In genomic region chr7:128922496-128923410, GRCh38 we compare ENCODE assay signal across 25 cellular contexts. TPM values are rescaled to one million over a fixed set of nuclear protein-coding genes. Genes with fewer than 3 reads are reported as not detected.
DNase-seq lines count a peak whose midpoint lies in the region; ATAC-seq and TF ChIP-seq lines count a peak whose summit lies in the region.
"Had no signal": no experiment of that assay in that cellular context is flagged by ENCODE, and none has a peak within 500 bp of the region (broad histone marks: within the 10 kb centered on the region; RNA-seq: fewer than 3 reads in every experiment).

No MANE protein-coding gene starts in this region.

- TF ChIP-seq POLR2A in upper lobe of left lung (IDR thresholded peaks at IDR 0.05) = no peak

- no peak overlapping the region for H3K27ac Mint-ChIP-seq in activated naive CD4-positive, alpha-beta T cell treated with anti-CD3 and anti-CD28 coated beads, Interleukin-2, amount 10 ng/mL, durations not matched to agents 7 days and 5 days
- H3K27ac Mint-ChIP-seq: activated CD8-positive, alpha-beta T cell treated with anti-CD3 and anti-CD28 coated beads for 36 hours; activated naive CD8-positive, alpha-beta T cell; T-cell had no signal

- H3K4me3 ChIP-seq in upper lobe of left lung = no peak overlapping the region
- H3K4me3 ChIP-seq: ascending aorta, PC-9, psoas muscle, SJCRH30, skin epidermis had no signal

- no peaks in the 10 kb centered on the region for H3K9me3 ChIP-seq in upper lobe of left lung
- H3K9me3 ChIP-seq: ascending aorta, neutrophil, psoas muscle, SJCRH30 had no signal

- H3K36me3 ChIP-seq in upper lobe of left lung = no peaks in the 10 kb centered on the region
- H3K36me3 ChIP-seq: ascending aorta, neutrophil, SJCRH30 had no signal

- no peak for TF ChIP-seq EP300 in upper lobe of left lung (IDR thresholded peaks at IDR 0.05)

- no peaks in the 10 kb centered on the region for H3K4me1 Mint-ChIP-seq in activated naive CD4-positive, alpha-beta T cell treated with anti-CD3 and anti-CD28 coated beads, Interleukin-2, amount 10 ng/mL, durations not matched to agents 7 days and 5 days

- H3K27me3 Mint-ChIP-seq in activated naive CD4-positive, alpha-beta T cell treated with anti-CD3 and anti-CD28 coated beads, Interleukin-2, amount 10 ng/mL, durations not matched to agents 7 days and 5 days = peaks cover 64% of the 10 kb centered on the region
- H3K27me3 Mint-ChIP-seq: activated CD8-positive, alpha-beta T cell treated with anti-CD3 and anti-CD28 coated beads for 36 hours had no signal

- H3K4me1 ChIP-seq in upper lobe of left lung = peaks cover 0 to 9% (median 0%) of the 10 kb centered on the region in 4 donors
- H3K4me1 ChIP-seq: ascending aorta, psoas muscle had no signal

- H3K36me3 Mint-ChIP-seq in activated naive CD4-positive, alpha-beta T cell treated with anti-CD3 and anti-CD28 coated beads, Interleukin-2, amount 10 ng/mL, durations not matched to agents 7 days and 5 days = no peaks in the 10 kb centered on the region
- H3K36me3 Mint-ChIP-seq: activated naive CD8-positive, alpha-beta T cell; T-cell had no signal

- CTCF ChIA-PET in activated naive CD4-positive, alpha-beta T cell treated with anti-CD3 and anti-CD28 coated beads, Interleukin-2, amount 10 ng/mL, durations not matched to agents 7 days and 5 days (lab: Charles Lee) = interaction anchor here (1.0 kb wide), 2 partner anchors 10 to 18 kb away, joined by 3 read pairs; no protein-coding TSS in a partner anchor

- 82 to 94% methylated on average over 7 to 16 of the region's 16 CpGs for WGBS in upper lobe of left lung, 2 donors

- TF ChIP-seq CTCF in upper lobe of left lung (IDR thresholded peaks at IDR 0.05) = no peak

- ATAC-seq in upper lobe of left lung (ENCODE audit: low FRiP score in 2 of 2) = no peak
- no peak for ATAC-seq in GM18517 (IDR thresholded peaks at IDR 0.05; ENCODE audit: unreplicated experiment)
- ATAC-seq: activated CD8-positive, alpha-beta T cell treated with anti-CD3 and anti-CD28 coated beads for 36 hours; psoas muscle; T-cell had no signal

- H3K4me3 Mint-ChIP-seq in activated naive CD4-positive, alpha-beta T cell treated with anti-CD3 and anti-CD28 coated beads, Interleukin-2, amount 10 ng/mL, durations not matched to agents 7 days and 5 days = no peak overlapping the region
- H3K4me3 Mint-ChIP-seq: activated CD8-positive, alpha-beta T cell treated with anti-CD3 and anti-CD28 coated beads for 36 hours; activated naive CD8-positive, alpha-beta T cell; T-cell had no signal

- H3K27ac ChIP-seq in upper lobe of left lung = no peak overlapping the region
- H3K27ac ChIP-seq: ascending aorta, neutrophil, PC-9, psoas muscle, SJCRH30, skin epidermis had no signal

- DNase-seq in activated naive CD4-positive, alpha-beta T cell treated with anti-CD3 and anti-CD28 coated beads, Interleukin-2, amount 10 ng/mL, durations not matched to agents 7 days and 5 days = peak; percentile 5
- DNase-seq in activated naive CD4-positive, alpha-beta T cell treated with anti-CD3 and anti-CD28 coated beads, Interleukin-2, amount 50 U/mL, for 16 hours = no peak
- peak; percentile 69 for DNase-seq in NCI-H146 (lab: John Stamatoyannopoulos, UW)
- DNase-seq in islet precursor cell = peak; percentile 35
- peak; percentile 18 to 24 for DNase-seq in upper lobe of left lung
- DNase-seq in DMS79 (lab: John Stamatoyannopoulos, UW) = no peak
- DNase-seq: activated CD8-positive, alpha-beta T cell treated with anti-CD3 and anti-CD28 coated beads for 36 hours; central memory CD4-positive, alpha-beta T cell; EL; mammary epithelial cell; NCI-H1092 treated with DMSO at 0.1 percent for 48 hours; NCI-H2029; NCI-H446; PC-9; stimulated activated CD4-positive, alpha-beta T cell treated with anti-CD3 and anti-CD28 coated beads, Interleukin-1b, Interleukin-23, amount 100 ng/mL, for 48 hours; substantia nigra; T-cell had no signal

- no peaks in the 10 kb centered on the region for H3K9me3 Mint-ChIP-seq in activated naive CD4-positive, alpha-beta T cell treated with anti-CD3 and anti-CD28 coated beads, Interleukin-2, amount 10 ng/mL, durations not matched to agents 7 days and 5 days
- H3K9me3 Mint-ChIP-seq: activated CD8-positive, alpha-beta T cell treated with anti-CD3 and anti-CD28 coated beads for 36 hours; T-cell had no signal

- peaks cover 0 to 4% (median 0%) of the 10 kb centered on the region in 4 donors for H3K27me3 ChIP-seq in upper lobe of left lung
- H3K27me3 ChIP-seq: ascending aorta had no signal

RNA-seq across cellular contexts. Expression of gene KCP, which starts 12.2 kb away (rescaled TPM):
- 1 to 10 TPM in 3 of 6 donors, under 1 TPM in 2, not detected in 1; 0.15 to 2.1 (median 1.1) TPM for total RNA-seq in upper lobe of left lung
- total RNA-seq: activated CD8-positive, alpha-beta T cell treated with anti-CD3 and anti-CD28 coated beads for 36 hours; dermis microvascular lymphatic vessel endothelial cell had no signal

RNA-seq across cellular contexts. Expression of gene IRF5, which starts 15.0 kb away (rescaled TPM):
- total RNA-seq in upper lobe of left lung = 10 to 100 TPM; 10.7 to 83.8 (median 45.8) TPM
- total RNA-seq: ascending aorta had no signal

Comparison
In these comparisons a context has a peak if more than half of its experiments do, and no peak if none do; other contexts are left out.
1. DNase-seq: peak in activated naive CD4-positive, alpha-beta T cell treated with anti-CD3 and anti-CD28 coated beads, Interleukin-2, amount 10 ng/mL, durations not matched to agents 7 days and 5 days (single experiment), NCI-H146 (single experiment), islet precursor cell (single experiment) and upper lobe of left lung (2 of 2); none in activated naive CD4-positive, alpha-beta T cell treated with anti-CD3 and anti-CD28 coated beads, Interleukin-2, amount 50 U/mL, for 16 hours (single experiment) and DMS79 (single experiment).